ENCODE assay signal across 1 cellular context in genomic region chr2:42127425-42128424, GRCh38.
TF ChIP-seq lines count a peak whose summit lies in the region.

No MANE protein-coding gene starts in this region.

TF ChIP-seq in HepG2, 621 proteins besides CTCF, POLR2A, EP300 and RAD21 (continued from another document and continues in another):
- no peak for TF ChIP-seq ZBTB40 (IDR thresholded peaks at IDR 0.05)
- no peak; the same call in 1 of the 2 replicates for TF ChIP-seq ZBTB40 (CRISPR knock-in tag; IDR thresholded peaks at IDR 0.05)
- TF ChIP-seq ZNF772 (CRISPR knock-in tag; IDR thresholded peaks at IDR 0.05), result peak; percentile 80
- TF ChIP-seq CEBPZ (IDR thresholded peaks at IDR 0.05; ENCODE audit: low read length), result no peak
- 0 out of 2 replicates have a peak, but pooled peaks have one; percentile 65 for TF ChIP-seq DMAP1 (CRISPR knock-in tag; IDR thresholded peaks at IDR 0.05)
- TF ChIP-seq SALL1 (CRISPR knock-in tag; IDR thresholded peaks at IDR 0.05), result peak; percentile 85
- no peak for TF ChIP-seq REST (IDR thresholded peaks at IDR 0.05; ENCODE audit: borderline replicate concordance in 1 of 2, low read depth in 1 of 2, low read length in 2 of 2)
- TF ChIP-seq ATRX (CRISPR knock-in tag; IDR thresholded peaks at IDR 0.05; ENCODE audit: borderline replicate concordance), result no peak
- no peak; the same call in 1 of the 2 replicates for TF ChIP-seq MTA1 (CRISPR knock-in tag; IDR thresholded peaks at IDR 0.05; ENCODE audit: borderline replicate concordance)
- no peak for TF ChIP-seq SCMH1 (CRISPR knock-in tag; IDR thresholded peaks at IDR 0.05; ENCODE audit: borderline replicate concordance)
- no peak for TF ChIP-seq TAF15 (IDR thresholded peaks at IDR 0.05; ENCODE audit: low read depth, low read length, poor library complexity, severe bottlenecking)
- TF ChIP-seq ZBTB7A (CRISPR knock-in tag; IDR thresholded peaks at IDR 0.05), result no peak
- no peak for TF ChIP-seq TFAP4 (IDR thresholded peaks at IDR 0.05; ENCODE audit: borderline replicate concordance, low read depth)
- no peak for TF ChIP-seq ZNF543 (CRISPR knock-in tag; IDR thresholded peaks at IDR 0.05)
- no peak for TF ChIP-seq WIZ (CRISPR knock-in tag; IDR thresholded peaks at IDR 0.05)
- no peak for TF ChIP-seq DR1 (CRISPR knock-in tag; IDR thresholded peaks at IDR 0.05)
- peak; percentile 89 for TF ChIP-seq HNF4G (IDR thresholded peaks at IDR 0.05; ENCODE audit: borderline replicate concordance, low read depth, low read length)
- no peak; the same call in 1 of the 2 replicates for TF ChIP-seq HNF4G (CRISPR knock-in tag; IDR thresholded peaks at IDR 0.05; ENCODE audit: borderline replicate concordance, low read depth)
- TF ChIP-seq CBX1 (IDR thresholded peaks at IDR 0.05; ENCODE audit: low read depth), result no peak
- no peak for TF ChIP-seq HCFC1 (IDR thresholded peaks at IDR 0.05; ENCODE audit: low read depth, low read length)
- no peak for TF ChIP-seq JDP2 (CRISPR knock-in tag; IDR thresholded peaks at IDR 0.05; ENCODE audit: borderline replicate concordance)
- TF ChIP-seq ZNF180 (CRISPR knock-in tag; IDR thresholded peaks at IDR 0.05; ENCODE audit: borderline replicate concordance, low read depth), result no peak
- TF ChIP-seq ZNF629 (CRISPR knock-in tag; conservative IDR thresholded peaks at IDR 0.05), result 0 out of 2 replicates have a peak, but pooled peaks have one; percentile 42
- TF ChIP-seq TOE1 (CRISPR knock-in tag; IDR thresholded peaks at IDR 0.05), result no peak
- TF ChIP-seq TAF1 (CRISPR knock-in tag; IDR thresholded peaks at IDR 0.05), result peak; percentile 34; the same call in 1 of the 2 replicates
- peak; percentile 67; the same call in 1 of the 2 replicates for TF ChIP-seq ZNF747 (CRISPR knock-in tag; IDR thresholded peaks at IDR 0.05; ENCODE audit: borderline replicate concordance)
- TF ChIP-seq ZBTB10 (CRISPR knock-in tag; IDR thresholded peaks at IDR 0.05; ENCODE audit: borderline replicate concordance), result no peak
- TF ChIP-seq NCOA2 (CRISPR knock-in tag; IDR thresholded peaks at IDR 0.05), result peak; percentile 95
- TF ChIP-seq FUBP1 (CRISPR knock-in tag; IDR thresholded peaks at IDR 0.05; ENCODE audit: borderline replicate concordance), result no peak
- TF ChIP-seq CHD4 (IDR thresholded peaks at IDR 0.05; ENCODE audit: borderline replicate concordance, low read length), result 0 out of 2 replicates have a peak, but pooled peaks have one; percentile 40
- no peak for TF ChIP-seq PAF1 (CRISPR knock-in tag; IDR thresholded peaks at IDR 0.05)
- peak; percentile 38; the same call in 1 of the 2 replicates for TF ChIP-seq ZNF362 (CRISPR knock-in tag; IDR thresholded peaks at IDR 0.05; ENCODE audit: borderline replicate concordance)
- peak; percentile 37; the same call in 1 of the 2 replicates for TF ChIP-seq ZNF788 (CRISPR knock-in tag; IDR thresholded peaks at IDR 0.05; ENCODE audit: borderline replicate concordance)
